In genomic region chr5:82312373-82312856, GRCh38 we compare ENCODE assay signal across 8 cellular contexts. TPM values are rescaled to one million over a fixed set of nuclear protein-coding genes. Genes with fewer than 3 reads are reported as not detected.
DNase-seq lines count a peak whose midpoint lies in the region; ATAC-seq, FAIRE-seq and TF ChIP-seq lines count a peak whose summit lies in the region.

No MANE protein-coding gene starts in this region.

- H3K27me3 ChIP-seq in AG04450 (ENCODE audit: control insufficient read depth, insufficient read depth, low read length) (no peaks in the 10 kb centered on the region), esophagus squamous epithelium (no peaks in the 10 kb centered on the region)

- intact Hi-C loops in activated CD4-positive, alpha-beta T cell treated with anti-CD3 and anti-CD28 coated beads, Interleukin-2, amount 10 ng/mL, durations not matched to agents 24 days and 14 days (cut with micrococcal nuclease): loop anchor here (1.0 to 5.0 kb wide), 3 partner anchors 330 to 1252 kb away; no protein-coding TSS in a partner anchor
- intact Hi-C loops in esophagus squamous epithelium (cut with DNase I): no loop called here

- 53 to 60% methylated on average over 17 of the region's 17 CpGs for WGBS in esophagus squamous epithelium, 2 donors

- H3K36me3 Mint-ChIP-seq in activated CD4-positive, alpha-beta T cell treated with anti-CD3 and anti-CD28 coated beads, Interleukin-2, amount 10 ng/mL, durations not matched to agents 24 days and 14 days (ENCODE audit: low read depth): no peaks in the 10 kb centered on the region
- H3K36me3 Mint-ChIP-seq in nephron progenitor cell (ENCODE audit: low read depth): peaks cover 31% of the 10 kb centered on the region

- peak; percentile 69 for DNase-seq in AG04450 (ENCODE audit: low read depth, low spot score)
- no peak for DNase-seq in GM12891 (ENCODE audit: insufficient read length, low spot score)
- DNase-seq in NCI-H2107 (lab: John Stamatoyannopoulos, UW): peak; percentile 3
- DNase-seq in activated CD4-positive, alpha-beta T cell treated with anti-CD3 and anti-CD28 coated beads, Interleukin-2, amount 10 ng/mL, durations not matched to agents 24 days and 14 days: peak; percentile 85
- DNase-seq in esophagus squamous epithelium (lab: John Stamatoyannopoulos, UW): no peak
- peak; percentile 75 for DNase-seq in nephron progenitor cell
- peak; percentile 67 for DNase-seq in urothelium cell line (ENCODE audit: low spot score)

- TF ChIP-seq CTCF in AG04450 (IDR thresholded peaks at IDR 0.05; ENCODE audit: low read depth, low read length) (peak; percentile 98), esophagus squamous epithelium (IDR thresholded peaks at IDR 0.05) (peak in 5 of 6 experiments; percentile 26 to 61 (median 35)), nephron progenitor cell (IDR thresholded peaks at IDR 0.05) (peak; percentile 89)

- no peak for ATAC-seq in GM21723 (IDR thresholded peaks at IDR 0.05; ENCODE audit: unreplicated experiment)

- POLR2A ChIA-PET in AG04450 (lab: Yijun Ruan, JAX): no interaction called here

- no peak overlapping the region for H3K4me3 Mint-ChIP-seq in activated CD4-positive, alpha-beta T cell treated with anti-CD3 and anti-CD28 coated beads, Interleukin-2, amount 10 ng/mL, durations not matched to agents 24 days and 14 days
- H3K4me3 Mint-ChIP-seq in nephron progenitor cell: no peak overlapping the region

- H3K4me1 ChIP-seq in esophagus squamous epithelium: no peaks in the 10 kb centered on the region

- CTCF ChIA-PET in AG04450 (lab: Charles Lee): interaction anchor here (0.5 to 4.1 kb wide), 33 partner anchors 10 to 1282 kb away, joined by 3 to 57 read pairs (median 4); no protein-coding TSS in a partner anchor

- peaks cover 0 to 35% (median 0%) of the 10 kb centered on the region in 3 donors for H3K36me3 ChIP-seq in esophagus squamous epithelium

- no peak for TF ChIP-seq POLR2A in GM12891 (IDR thresholded peaks at IDR 0.05; ENCODE audit: low read depth, low read length)
- no peak for TF ChIP-seq POLR2A in esophagus squamous epithelium (IDR thresholded peaks at IDR 0.05)

- H3K27me3 Mint-ChIP-seq in activated CD4-positive, alpha-beta T cell treated with anti-CD3 and anti-CD28 coated beads, Interleukin-2, amount 10 ng/mL, durations not matched to agents 24 days and 14 days: no peaks in the 10 kb centered on the region
- H3K27me3 Mint-ChIP-seq in nephron progenitor cell (ENCODE audit: low read depth, poor library complexity): peaks cover 3% of the 10 kb centered on the region

- H3K4me3 ChIP-seq in AG04450 (ENCODE audit: low read depth, low read length) (no peak overlapping the region), esophagus squamous epithelium (no peak overlapping the region)

- FAIRE-seq in GM12891 (lab: Jason Lieb, UNC) (peak; percentile 62), urothelium cell line (lab: Jason Lieb, UNC) (no peak)

- no peaks in the 10 kb centered on the region for H3K9me3 Mint-ChIP-seq in activated CD4-positive, alpha-beta T cell treated with anti-CD3 and anti-CD28 coated beads, Interleukin-2, amount 10 ng/mL, durations not matched to agents 24 days and 14 days
- H3K9me3 Mint-ChIP-seq in nephron progenitor cell: peaks cover 21% of the 10 kb centered on the region

- H3K9me3 ChIP-seq in AG04450 (ENCODE audit: control insufficient read depth, insufficient read depth, low read length) (no peaks in the 10 kb centered on the region), esophagus squamous epithelium (no peaks in the 10 kb centered on the region)

- H3K27ac Mint-ChIP-seq in activated CD4-positive, alpha-beta T cell treated with anti-CD3 and anti-CD28 coated beads, Interleukin-2, amount 10 ng/mL, durations not matched to agents 24 days and 14 days: no peak overlapping the region
- H3K27ac Mint-ChIP-seq in nephron progenitor cell: no peak overlapping the region

- H3K4me1 Mint-ChIP-seq in activated CD4-positive, alpha-beta T cell treated with anti-CD3 and anti-CD28 coated beads, Interleukin-2, amount 10 ng/mL, durations not matched to agents 24 days and 14 days: peaks cover 2% of the 10 kb centered on the region
- H3K4me1 Mint-ChIP-seq in nephron progenitor cell: peaks cover 19% of the 10 kb centered on the region

- H3K27ac ChIP-seq in AG04450 (ENCODE audit: low read depth, low read length): no peak overlapping the region
- no peak overlapping the region for H3K27ac ChIP-seq in esophagus squamous epithelium

TF ChIP-seq in GM12891, 5 proteins besides CTCF, POLR2A, EP300 and RAD21:
- TF ChIP-seq SPI1 (IDR thresholded peaks at IDR 0.05; ENCODE audit: low read depth, low read length) (no peak), TAF1 (IDR thresholded peaks at IDR 0.05; ENCODE audit: low read depth, low read length) (no peak), PAX5 (IDR thresholded peaks at IDR 0.05; ENCODE audit: insufficient read depth, low read length, severe bottlenecking) (no peak), POLR2AphosphoS5 (IDR thresholded peaks at IDR 0.05; ENCODE audit: low read depth, low read length) (no peak), POU2F2 (IDR thresholded peaks at IDR 0.05; ENCODE audit: low read depth, low read length) (no peak)

RNA-seq across cellular contexts. Expression of gene RPS23, which starts 34.3 kb away (rescaled TPM):
- 3,849 and 4,398 TPM in 2 replicates for polyA plus RNA-seq in AG04450 (2011; rRNA removed)
- polyA minus RNA-seq in AG04450 (2011; rRNA and poly(A)+ RNA removed): 598 and 757 TPM in 2 replicates
- polyA plus RNA-seq in GM12891 (2012; ENCODE audit: low read depth, missing spikeins): 12,048 TPM
- 2,481 and 2,489 TPM in 2 replicates for total RNA-seq in activated CD4-positive, alpha-beta T cell treated with anti-CD3 and anti-CD28 coated beads, Interleukin-2, amount 10 ng/mL, durations not matched to agents 24 days and 14 days
- total RNA-seq in esophagus squamous epithelium: 1,000 to 10,000 TPM; 1,256 to 3,713 (median 2,903) TPM

Comparison
In these comparisons a context has a peak if more than half of its experiments do, and no peak if none do; other contexts are left out.
1. DNase-seq: peak in AG04450 (single experiment), NCI-H2107 (single experiment), activated CD4-positive, alpha-beta T cell treated with anti-CD3 and anti-CD28 coated beads, Interleukin-2, amount 10 ng/mL, durations not matched to agents 24 days and 14 days (single experiment), nephron progenitor cell (single experiment) and urothelium cell line (single experiment); none in GM12891 (single experiment) and esophagus squamous epithelium (single experiment).
2. CTCF ChIP-seq: peak in every context shown above with its lines; median percentile 98 in AG04450; 89 in nephron progenitor cell; 35 in esophagus squamous epithelium.